ENCODE assay signal across 1 cellular context in genomic region chr6:90411292-90411781, GRCh38.
TF ChIP-seq lines count a peak whose summit lies in the region.

No MANE protein-coding gene starts in this region.

TF ChIP-seq in GM23338, 12 proteins besides CTCF, POLR2A, EP300 and RAD21 (continued from another document):
- TF ChIP-seq EZH2 (IDR thresholded peaks at IDR 0.05; ENCODE audit: low read depth, unreplicated experiment) (no peak), NANOG (IDR thresholded peaks at IDR 0.05; ENCODE audit: borderline replicate concordance) (no peak), CREB1 (CRISPR knock-in tag; IDR thresholded peaks at IDR 0.05; ENCODE audit: low read depth) (no peak), JUNB (IDR thresholded peaks at IDR 0.05; ENCODE audit: unreplicated experiment) (no peak), ZNF114 (CRISPR knock-in tag; IDR thresholded peaks at IDR 0.05) (no peak), ZNF462 (CRISPR knock-in tag; IDR thresholded peaks at IDR 0.05) (no peak; the same call in 1 of the 2 replicates)
